In genomic region chr1:21495225-21495820, GRCh38 we compare ENCODE assay signal across 12 cellular contexts. TPM values are rescaled to one million over a fixed set of nuclear protein-coding genes. Genes with fewer than 3 reads are reported as not detected.
DNase-seq lines count a peak whose midpoint lies in the region; TF ChIP-seq lines count a peak whose summit lies in the region.
"Had no signal": no experiment of that assay in that cellular context is flagged by ENCODE, and none has a peak within 500 bp of the region (broad histone marks: within the 10 kb centered on the region; RNA-seq: fewer than 3 reads in every experiment).

No MANE protein-coding gene starts in this region.

- no peak for TF ChIP-seq CTCF in GM10266 (IDR thresholded peaks at IDR 0.05; ENCODE audit: control insufficient read depth, insufficient read depth, low read depth, missing control alignments)
- no peak for TF ChIP-seq CTCF in OCI-LY3 (IDR thresholded peaks at IDR 0.05; ENCODE audit: low read depth, low read length)

- no peaks in the 10 kb centered on the region for H4K20me1 ChIP-seq in OCI-LY3 (ENCODE audit: insufficient read depth, low read length)

- no peaks in the 10 kb centered on the region for H3K79me2 ChIP-seq in OCI-LY3 (ENCODE audit: low read length)

- no peaks in the 10 kb centered on the region for H3K36me3 ChIP-seq in OCI-LY3 (replicated peaks; ENCODE audit: low read depth, low read length)

- H3K4me3 ChIP-seq in OCI-LY3 (ENCODE audit: low read length), result no peak overlapping the region

- H3K9ac ChIP-seq in OCI-LY3 (ENCODE audit: low read length), result no peak overlapping the region

- H3K4me2 ChIP-seq in OCI-LY3 (ENCODE audit: low read length), result no peak overlapping the region

- DNase-seq in GM10266 (ENCODE audit: extremely low spot score) (peak; percentile 3), epithelial cell of prostate (ENCODE audit: low read depth, low spot score) (no peak), mesenteric fat pad (ENCODE audit: low spot score) (peak; percentile 65), H4 (ENCODE audit: low spot score) (no peak), GF-D8 (lab: John Stamatoyannopoulos, UW) (no peak)
- DNase-seq in activated CD4-positive, CD25-positive, alpha-beta regulatory T cell (lab: John Stamatoyannopoulos, UW), result no peak
- DNase-seq: C1 segment of cervical spinal cord; CD4-positive, alpha-beta memory T cell; DND-41; GDM1 had no signal

- peak overlapping the region; percentile 33; the same call in 1 of the 2 replicates for H2AFZ ChIP-seq in OCI-LY3 (ENCODE audit: low read depth, low read length)

- H3K27me3 ChIP-seq in OCI-LY3 (ENCODE audit: low read depth, low read length), result peaks cover 5% of the 10 kb centered on the region; the same call in 1 of the 2 replicates

- H3K27ac ChIP-seq in OCI-LY3 (ENCODE audit: low read length), result no peak overlapping the region
- H3K27ac ChIP-seq in epithelial cell of prostate, result peak overlapping the region; percentile 30

- peaks cover 11% of the 10 kb centered on the region for H3K4me1 ChIP-seq in OCI-LY3 (ENCODE audit: low read length)

- H3K9me3 ChIP-seq in OCI-LY3 (ENCODE audit: insufficient read depth, low read length), result no peaks in the 10 kb centered on the region

RNA-seq across cellular contexts. Expression of gene ALPL, which starts 13.9 kb away (rescaled TPM):
- total RNA-seq in mesenteric fat pad, result 129 TPM
- 0.14 TPM in 1 of 2 replicates, not detected in the other for total RNA-seq in H4 (2014; rRNA removed; shearing (Covaris generic))
- total RNA-seq: CD4-positive, alpha-beta memory T cell; HT1080 had no signal

RNA-seq across cellular contexts. Expression of gene NBPF3, which starts 55.4 kb away (rescaled TPM):
- 11.2 TPM for total RNA-seq in mesenteric fat pad
- 12.0 and 13.9 TPM in 2 replicates for total RNA-seq in H4 (2014; rRNA removed; shearing (Covaris generic))

Comparison
In these comparisons a context has a peak if more than half of its experiments do, and no peak if none do; other contexts are left out.
1. DNase-seq: peak in GM10266 (single experiment) and mesenteric fat pad (single experiment); none in epithelial cell of prostate (single experiment), H4 (single experiment), GF-D8 (single experiment) and activated CD4-positive, CD25-positive, alpha-beta regulatory T cell (0 of 4).
2. RNA of gene ALPL, which starts 13.9 kb away (total RNA-seq): 129 TPM in mesenteric fat pad (single experiment); 0.14 TPM in H4; every median in the first group is over 100 times any median in the second.